In genomic region chr22:27237342-27237741, GRCh38 we compare ENCODE assay signal across 19 cellular contexts.
DNase-seq lines count a peak whose midpoint lies in the region; ATAC-seq, FAIRE-seq and TF ChIP-seq lines count a peak whose summit lies in the region.
"Had no signal": no experiment of that assay in that cellular context is flagged by ENCODE, and none has a peak within 500 bp of the region (broad histone marks: within the 10 kb centered on the region; RNA-seq: fewer than 3 reads in every experiment).

No MANE protein-coding gene starts in this region.

- dilution Hi-C loops in endothelial cell of umbilical vein (cut with MboI; ENCODE audit: extremely low pct_ligation_motif_present, low sequenced_read_pairs), result no loop called here

- BruUV-seq in endothelial cell of umbilical vein (replicated peaks; lab: Mats Ljungman, UMichigan), result no TSS peak

- POLR2A ChIA-PET in A549 (lab: Yijun Ruan, JAX), result no interaction called here
- POLR2A ChIA-PET in endothelial cell of umbilical vein (lab: Charles Lee), result no interaction called here

- no peak overlapping the region for H3K9ac ChIP-seq in endothelial cell of umbilical vein (replicated peaks; ENCODE audit: extremely low read depth, insufficient read depth, low read length)
- no peak overlapping the region for H3K9ac ChIP-seq in neural progenitor cell
- H3K9ac ChIP-seq: BLaER1 had no signal

- no peak for ATAC-seq in A549
- ATAC-seq: K562 had no signal

- peak overlapping the region; percentile 76 for H3K27ac Mint-ChIP-seq in neural progenitor cell
- H3K27ac Mint-ChIP-seq: CD8-positive, alpha-beta memory T cell had no signal

- TF ChIP-seq POLR2A in A549 (IDR thresholded peaks at IDR 0.05; ENCODE audit: low read length), result no peak
- no peak for TF ChIP-seq POLR2A in endothelial cell of umbilical vein (IDR thresholded peaks at IDR 0.05; ENCODE audit: low read depth, low read length)
- TF ChIP-seq POLR2A in testis (IDR thresholded peaks at IDR 0.05), result no peak

- peaks cover 16% of the 10 kb centered on the region for H3K27me3 Mint-ChIP-seq in neural progenitor cell (ENCODE audit: insufficient read depth, low read depth)

- H3K4me3 Mint-ChIP-seq in neural progenitor cell, result no peak overlapping the region
- H3K4me3 Mint-ChIP-seq: CD8-positive, alpha-beta memory T cell had no signal

- no peaks in the 10 kb centered on the region for H3K27me3 ChIP-seq in endothelial cell of umbilical vein (ENCODE audit: control insufficient read depth in 2 of 2, insufficient read depth in 2 of 2, low read length in 2 of 2)
- H3K27me3 ChIP-seq in neural progenitor cell, result no peaks in the 10 kb centered on the region
- no peaks in the 10 kb centered on the region for H3K27me3 ChIP-seq in testis
- H3K27me3 ChIP-seq: BLaER1 had no signal

- H3K79me2 ChIP-seq in endothelial cell of umbilical vein (ENCODE audit: control insufficient read depth, insufficient read depth, low read length) (no peaks in the 10 kb centered on the region), neural progenitor cell (ENCODE audit: low read depth) (no peaks in the 10 kb centered on the region)

- no peaks in the 10 kb centered on the region for H4K20me1 ChIP-seq in endothelial cell of umbilical vein (replicated peaks; ENCODE audit: control insufficient read depth, extremely low read depth, insufficient read depth, low read length)
- no peaks in the 10 kb centered on the region for H4K20me1 ChIP-seq in neural progenitor cell (ENCODE audit: low read depth)
- H4K20me1 ChIP-seq: BLaER1 had no signal

- TF ChIP-seq CTCF in A549 (IDR thresholded peaks at IDR 0.05) (no peak), endothelial cell of umbilical vein (IDR thresholded peaks at IDR 0.05; ENCODE audit: extremely low read depth in 1 of 2, insufficient read depth in 1 of 2, low read depth in 1 of 2, low read length in 2 of 2) (no peak), neural progenitor cell (IDR thresholded peaks at IDR 0.05) (no peak), testis (IDR thresholded peaks at IDR 0.05) (no peak)

- no peaks in the 10 kb centered on the region for H3K9me1 ChIP-seq in endothelial cell of umbilical vein (replicated peaks; ENCODE audit: control insufficient read depth, extremely low read depth, insufficient read depth, low read length)

- H2AFZ ChIP-seq in endothelial cell of umbilical vein (ENCODE audit: low read depth, low read length), result peak overlapping the region; percentile 20
- no peak overlapping the region for H2AFZ ChIP-seq in neural progenitor cell (replicated peaks)

- TF ChIP-seq RAD21 in A549 (conservative IDR thresholded peaks at IDR 0.05 in 1 of 2, IDR thresholded peaks at IDR 0.05 in 1 of 2), result no peak

- no peak for TF ChIP-seq EP300 in A549 (IDR thresholded peaks at IDR 0.05)

- no peak overlapping the region for H3K4me3 ChIP-seq in A549
- no peak overlapping the region for H3K4me3 ChIP-seq in endothelial cell of umbilical vein (replicated peaks in 1 of 3; ENCODE audit: insufficient read depth in 1 of 3, low read depth in 1 of 3, low read length in 3 of 3)
- no peak overlapping the region for H3K4me3 ChIP-seq in neural progenitor cell
- H3K4me3 ChIP-seq in testis, result no peak overlapping the region
- H3K4me3 ChIP-seq: BLaER1, HAP-1, K562 had no signal

- no peaks in the 10 kb centered on the region for H3K9me3 Mint-ChIP-seq in neural progenitor cell
- H3K9me3 Mint-ChIP-seq: CD8-positive, alpha-beta memory T cell had no signal

- peaks cover 26% of the 10 kb centered on the region for H3K4me1 Mint-ChIP-seq in neural progenitor cell
- H3K4me1 Mint-ChIP-seq: CD8-positive, alpha-beta memory T cell had no signal

- whole genome bisulfite sequencing in A549 (ENCODE audit: missing lambda C conversion rate), result 88% methylated on average over 16 of the region's 16 CpGs
- WGBS in testis, 2 donors, result 56% methylated on average over 16 of the region's 16 CpGs

- DNase-seq in A549 (ENCODE audit: low read depth in 1 of 2, low spot score in 1 of 2) (no peak), endothelial cell of umbilical vein (ENCODE audit: low read depth, low spot score) (peak; percentile 44), neural progenitor cell (ENCODE audit: low spot score) (no peak), testis (peak; percentile 43), DMS114 treated with DMSO at 0.1 percent for 48 hours (lab: John Stamatoyannopoulos, UW; ENCODE audit: unreplicated experiment) (no peak), dermis blood vessel endothelial cell (no peak)
- no peak for DNase-seq in activated CD4-positive, alpha-beta T cell treated with anti-CD3 and anti-CD28 coated beads, Interleukin-2, amount 50 U/mL, for 48 hours
- DNase-seq: AML-193; Caco-2; CD8-positive, alpha-beta memory T cell; DMS79 had no signal

- CTCF ChIA-PET in A549 (lab: Yijun Ruan, JAX) (no interaction called here), endothelial cell of umbilical vein (lab: Charles Lee) (no interaction called here)

- H3K9me3 ChIP-seq in A549 (no peaks in the 10 kb centered on the region), endothelial cell of umbilical vein (replicated peaks; ENCODE audit: control insufficient read depth, insufficient read depth, low read length) (no peaks in the 10 kb centered on the region), neural progenitor cell (ENCODE audit: low read depth) (no peaks in the 10 kb centered on the region), testis (no peaks in the 10 kb centered on the region)
- H3K9me3 ChIP-seq: BLaER1, Caco-2 had no signal

- H3K4me2 ChIP-seq in A549 (no peak overlapping the region), endothelial cell of umbilical vein (ENCODE audit: insufficient read depth, low read length) (no peak overlapping the region), neural progenitor cell (no peak overlapping the region)
- H3K4me2 ChIP-seq: BLaER1 had no signal

- FAIRE-seq in A549 (lab: Jason Lieb, UNC), result no peak
- FAIRE-seq in endothelial cell of umbilical vein (lab: Jason Lieb, UNC), result no peak
- FAIRE-seq: G401.6, GM12891, H1, K562 had no signal

- H3K27ac ChIP-seq in A549, result peak overlapping the region; percentile 93 to 99
- H3K27ac ChIP-seq in endothelial cell of umbilical vein (ENCODE audit: insufficient read depth, low read depth, low read length), result no peak overlapping the region
- H3K27ac ChIP-seq in neural progenitor cell, result no peak overlapping the region
- peak overlapping the region in 1 of 2 donors; percentile 60 for H3K27ac ChIP-seq in testis
- H3K27ac ChIP-seq: 22Rv1, BLaER1, HL-60 had no signal

- H3K4me1 ChIP-seq in A549, result peaks cover 41% of the 10 kb centered on the region
- peaks cover 44% of the 10 kb centered on the region for H3K4me1 ChIP-seq in endothelial cell of umbilical vein (ENCODE audit: control insufficient read depth, extremely low read depth, insufficient read depth, low read length)
- H3K4me1 ChIP-seq in neural progenitor cell, result peaks cover 5% of the 10 kb centered on the region
- H3K4me1 ChIP-seq in testis, result peaks cover 32% of the 10 kb centered on the region
- H3K4me1 ChIP-seq: BLaER1, HAP-1 had no signal

- H3K36me3 ChIP-seq in endothelial cell of umbilical vein (ENCODE audit: control insufficient read depth in 2 of 2, extremely low read depth in 1 of 2, insufficient read depth in 2 of 2, low read length in 2 of 2) (no peaks in the 10 kb centered on the region), neural progenitor cell (no peaks in the 10 kb centered on the region), testis (ENCODE audit: low read depth, missing control alignments) (no peaks in the 10 kb centered on the region)
- H3K36me3 ChIP-seq: BLaER1, HAP-1 had no signal

- H3F3A ChIP-seq in neural progenitor cell (ENCODE audit: low read depth), result no peaks in the 10 kb centered on the region

- no peaks in the 10 kb centered on the region for H3K36me3 Mint-ChIP-seq in neural progenitor cell
- H3K36me3 Mint-ChIP-seq: CD8-positive, alpha-beta memory T cell had no signal

- intact Hi-C loops in endothelial cell of umbilical vein (cut with micrococcal nuclease) (loop anchor here (5.0 to 10.0 kb wide), 3 partner anchors 105 to 565 kb away; partner anchors contain the start of gene MN1), testis (cut with DNase I; ENCODE audit: low total_unique reads) (no loop called here)

TF ChIP-seq in A549, 52 proteins besides CTCF, POLR2A, EP300 and RAD21:
- no peak for TF ChIP-seq PHF8 (IDR thresholded peaks at IDR 0.05; ENCODE audit: borderline replicate concordance, low read depth)
- TF ChIP-seq NFE2L2 (conservative IDR thresholded peaks at IDR 0.05; ENCODE audit: low read length), result no peak
- no peak for TF ChIP-seq ZNF302 (CRISPR knock-in tag; IDR thresholded peaks at IDR 0.05)
- TF ChIP-seq HOXB13 (CRISPR knock-in tag; IDR thresholded peaks at IDR 0.05; ENCODE audit: low read depth), result no peak
- TF ChIP-seq MAFK (IDR thresholded peaks at IDR 0.05; ENCODE audit: partially characterized antibody), result no peak
- no peak for TF ChIP-seq KDM5A (IDR thresholded peaks at IDR 0.05)
- TF ChIP-seq FOXS1 (CRISPR knock-in tag; IDR thresholded peaks at IDR 0.05), result no peak
- no peak for TF ChIP-seq HEYL (CRISPR knock-in tag; IDR thresholded peaks at IDR 0.05)
- no peak for TF ChIP-seq EHMT2 (IDR thresholded peaks at IDR 0.05; ENCODE audit: low read depth)

TF ChIP-seq in endothelial cell of umbilical vein, 7 proteins besides CTCF, POLR2A, EP300 and RAD21:
- TF ChIP-seq GATA2 (IDR thresholded peaks at IDR 0.05; ENCODE audit: insufficient read depth, insufficient read length, low read depth, low read length) (no peak), MAX (IDR thresholded peaks at IDR 0.05; ENCODE audit: insufficient read depth, insufficient read length) (no peak), FOS (IDR thresholded peaks at IDR 0.05; ENCODE audit: borderline replicate concordance, insufficient read depth, low read length) (no peak), POLR2AphosphoS5 (IDR thresholded peaks at IDR 0.05; ENCODE audit: insufficient read depth, low read depth, low read length) (no peak), EZH2 (IDR thresholded peaks at IDR 0.05; ENCODE audit: borderline replicate concordance, low read depth, low read length, severe bottlenecking) (no peak), MYC (IDR thresholded peaks at IDR 0.05; ENCODE audit: low read depth, low read length) (no peak), JUN (IDR thresholded peaks at IDR 0.05; ENCODE audit: borderline replicate concordance, insufficient read depth, insufficient read length, low read depth) (no peak)

Comparison
In these comparisons a context has a peak if more than half of its experiments do, and no peak if none do; other contexts are left out.
1. DNase-seq: peak in endothelial cell of umbilical vein (single experiment) and testis (single experiment); none in A549 (0 of 2), neural progenitor cell (single experiment), activated CD4-positive, alpha-beta T cell treated with anti-CD3 and anti-CD28 coated beads, Interleukin-2, amount 50 U/mL, for 48 hours (0 of 2), DMS114 treated with DMSO at 0.1 percent for 48 hours (single experiment) and dermis blood vessel endothelial cell (single experiment).
2. H3K27ac ChIP-seq: peak in A549 (2 of 2); none in endothelial cell of umbilical vein (single experiment) and neural progenitor cell (single experiment).